Comparison of ENCODE assay signal across 8 cellular contexts in the genomic region with DNA sequence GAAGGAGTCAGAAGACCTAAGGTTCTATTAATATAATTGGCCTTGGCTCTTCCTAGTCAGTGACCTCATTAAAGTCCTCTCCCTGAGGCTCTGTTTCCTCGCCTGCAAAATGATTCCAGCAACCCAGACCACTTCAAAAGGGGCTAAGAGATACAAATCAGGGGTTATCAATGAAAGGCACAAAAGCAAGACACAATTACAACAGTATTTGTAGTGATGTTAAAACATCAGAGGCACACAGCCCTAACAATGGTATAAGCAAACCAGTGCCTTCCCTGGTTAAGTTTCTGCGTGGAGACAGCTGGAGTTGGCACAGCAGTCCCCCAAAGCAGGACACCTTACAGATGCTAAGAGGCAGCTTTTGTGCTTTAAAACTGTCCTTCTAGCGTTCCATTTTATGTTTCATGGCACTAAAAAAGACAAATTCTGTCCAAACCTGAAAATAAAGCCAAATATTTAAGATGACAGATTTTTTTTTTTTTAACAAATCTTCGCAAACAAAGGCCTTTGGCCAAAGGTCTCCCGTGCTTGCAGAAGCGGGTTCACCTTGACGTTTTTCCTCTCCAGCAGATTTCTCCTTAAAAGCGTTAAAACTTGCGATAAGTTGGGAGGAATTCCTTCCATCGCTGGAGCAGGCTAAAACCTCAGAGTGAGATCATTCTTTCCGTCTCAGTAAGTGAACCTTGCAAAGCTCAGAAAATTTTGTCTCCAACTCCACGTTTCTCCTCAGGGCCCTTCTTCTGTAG. TPM values are rescaled to one million over a fixed set of nuclear protein-coding genes. Genes with fewer than 3 reads are reported as not detected.
DNase-seq lines count a peak whose midpoint lies in the region; ATAC-seq, FAIRE-seq and TF ChIP-seq lines count a peak whose summit lies in the region.

No MANE protein-coding gene starts in this region.

- H3K27me3 ChIP-seq in adipocyte (replicated peaks; ENCODE audit: control insufficient read depth, insufficient read depth, low read length) (no peaks in the 10 kb centered on the region), right atrium auricular region (no peaks in the 10 kb centered on the region)

- peak overlapping the region; percentile 95 to 99 for H3K27ac ChIP-seq in right atrium auricular region

- H3K4me3 ChIP-seq in LNCaP clone FGC (ENCODE audit: low read depth, low read length), result peak overlapping the region; percentile 78
- H3K4me3 ChIP-seq in adipocyte (ENCODE audit: low read length), result peak overlapping the region; percentile 84
- peak overlapping the region; percentile 67 to 68 for H3K4me3 ChIP-seq in right atrium auricular region

- H3K36me3 Mint-ChIP-seq in activated CD4-positive, alpha-beta T cell treated with anti-CD3 and anti-CD28 coated beads, Interleukin-2, amount 10 ng/mL, durations not matched to agents 24 days and 14 days (ENCODE audit: low read depth), result peaks cover 28% of the 10 kb centered on the region

- peak; percentile 69 for DNase-seq in activated CD4-positive, alpha-beta T cell treated with anti-CD3 and anti-CD28 coated beads, Interleukin-2, amount 10 ng/mL, durations not matched to agents 24 days and 14 days
- DNase-seq in activated CD4-positive, alpha-beta T cell treated with anti-CD3 and anti-CD28 coated beads for 4 hours, result no peak
- no peak for DNase-seq in LNCaP clone FGC (ENCODE audit: low read depth)
- peak; percentile 80 for DNase-seq in adipocyte (ENCODE audit: low read depth)
- DNase-seq in right atrium auricular region (ENCODE audit: low spot score), result no peak
- peak; percentile 62 for DNase-seq in renal cortical epithelial cell (ENCODE audit: low read depth)
- DNase-seq in H54 (ENCODE audit: insufficient read length, low spot score), result no peak

- H3K9me3 Mint-ChIP-seq in activated CD4-positive, alpha-beta T cell treated with anti-CD3 and anti-CD28 coated beads, Interleukin-2, amount 10 ng/mL, durations not matched to agents 24 days and 14 days, result peaks cover 12% of the 10 kb centered on the region

- no peak for TF ChIP-seq POLR2A in H54 (IDR thresholded peaks at IDR 0.05; ENCODE audit: low read depth, low read length)

- TF ChIP-seq CTCF in LNCaP clone FGC (IDR thresholded peaks at IDR 0.05; ENCODE audit: control insufficient read depth, extremely low read depth, insufficient read depth), result no peak
- no peak for TF ChIP-seq CTCF in right atrium auricular region (IDR thresholded peaks at IDR 0.05)

- peaks cover 2% of the 10 kb centered on the region for H3K27me3 Mint-ChIP-seq in activated CD4-positive, alpha-beta T cell treated with anti-CD3 and anti-CD28 coated beads, Interleukin-2, amount 10 ng/mL, durations not matched to agents 24 days and 14 days

- H3K9me3 ChIP-seq in adipocyte (ENCODE audit: control insufficient read depth, low read length), result no peaks in the 10 kb centered on the region
- peaks cover 0 to 8% of the 10 kb centered on the region in 2 donors for H3K9me3 ChIP-seq in right atrium auricular region

- no peak for FAIRE-seq in H54 (lab: Jason Lieb, UNC)

- H3K9ac ChIP-seq in adipocyte (ENCODE audit: low read length), result peak overlapping the region; percentile 92

- H3K4me1 ChIP-seq in adipocyte (ENCODE audit: control insufficient read depth, insufficient read depth, low read length), result peaks cover 64% of the 10 kb centered on the region
- H3K4me1 ChIP-seq in right atrium auricular region, result peaks cover 0 to 51% of the 10 kb centered on the region in 2 donors

- H3K36me3 ChIP-seq in adipocyte (ENCODE audit: control insufficient read depth, insufficient read depth, low read length, severe bottlenecking), result no peaks in the 10 kb centered on the region
- H3K36me3 ChIP-seq in right atrium auricular region, result no peaks in the 10 kb centered on the region

- ATAC-seq in HG02642 (IDR thresholded peaks at IDR 0.05; ENCODE audit: poor library complexity, unreplicated experiment), result no peak

- peak overlapping the region; percentile 96 for H3K27ac Mint-ChIP-seq in activated CD4-positive, alpha-beta T cell treated with anti-CD3 and anti-CD28 coated beads, Interleukin-2, amount 10 ng/mL, durations not matched to agents 24 days and 14 days

- H3K4me1 Mint-ChIP-seq in activated CD4-positive, alpha-beta T cell treated with anti-CD3 and anti-CD28 coated beads, Interleukin-2, amount 10 ng/mL, durations not matched to agents 24 days and 14 days, result peaks cover 29% of the 10 kb centered on the region

- H3K4me3 Mint-ChIP-seq in activated CD4-positive, alpha-beta T cell treated with anti-CD3 and anti-CD28 coated beads, Interleukin-2, amount 10 ng/mL, durations not matched to agents 24 days and 14 days, result peak overlapping the region; percentile 91

- intact Hi-C loops in activated CD4-positive, alpha-beta T cell treated with anti-CD3 and anti-CD28 coated beads, Interleukin-2, amount 10 ng/mL, durations not matched to agents 24 days and 14 days (cut with micrococcal nuclease), result loop anchor here (1.0 to 10.0 kb wide), 4 partner anchors 34 to 238 kb away; partner anchors contain the start of gene TCF12

RNA-seq across cellular contexts. Expression of gene ZNF280D, which starts 1.0 kb away (rescaled TPM):
- 25.9 and 26.2 TPM in 2 replicates for total RNA-seq in activated CD4-positive, alpha-beta T cell treated with anti-CD3 and anti-CD28 coated beads, Interleukin-2, amount 10 ng/mL, durations not matched to agents 24 days and 14 days
- total RNA-seq in right atrium auricular region (10 to 100 TPM; 18.4 to 20.2 TPM), renal cortical epithelial cell (14.9 and 39.5 TPM in 2 replicates)

Comparison
In these comparisons a context has a peak if more than half of its experiments do, and no peak if none do; other contexts are left out.
1. DNase-seq: peak in activated CD4-positive, alpha-beta T cell treated with anti-CD3 and anti-CD28 coated beads, Interleukin-2, amount 10 ng/mL, durations not matched to agents 24 days and 14 days (single experiment), adipocyte (single experiment) and renal cortical epithelial cell (single experiment); none in activated CD4-positive, alpha-beta T cell treated with anti-CD3 and anti-CD28 coated beads for 4 hours (0 of 2), LNCaP clone FGC (single experiment), right atrium auricular region (single experiment) and H54 (single experiment).
2. Peak in every context shown above with its lines, with median percentiles within 50 percentile points of each other: H3K4me3 ChIP-seq.